In the genomic region with DNA sequence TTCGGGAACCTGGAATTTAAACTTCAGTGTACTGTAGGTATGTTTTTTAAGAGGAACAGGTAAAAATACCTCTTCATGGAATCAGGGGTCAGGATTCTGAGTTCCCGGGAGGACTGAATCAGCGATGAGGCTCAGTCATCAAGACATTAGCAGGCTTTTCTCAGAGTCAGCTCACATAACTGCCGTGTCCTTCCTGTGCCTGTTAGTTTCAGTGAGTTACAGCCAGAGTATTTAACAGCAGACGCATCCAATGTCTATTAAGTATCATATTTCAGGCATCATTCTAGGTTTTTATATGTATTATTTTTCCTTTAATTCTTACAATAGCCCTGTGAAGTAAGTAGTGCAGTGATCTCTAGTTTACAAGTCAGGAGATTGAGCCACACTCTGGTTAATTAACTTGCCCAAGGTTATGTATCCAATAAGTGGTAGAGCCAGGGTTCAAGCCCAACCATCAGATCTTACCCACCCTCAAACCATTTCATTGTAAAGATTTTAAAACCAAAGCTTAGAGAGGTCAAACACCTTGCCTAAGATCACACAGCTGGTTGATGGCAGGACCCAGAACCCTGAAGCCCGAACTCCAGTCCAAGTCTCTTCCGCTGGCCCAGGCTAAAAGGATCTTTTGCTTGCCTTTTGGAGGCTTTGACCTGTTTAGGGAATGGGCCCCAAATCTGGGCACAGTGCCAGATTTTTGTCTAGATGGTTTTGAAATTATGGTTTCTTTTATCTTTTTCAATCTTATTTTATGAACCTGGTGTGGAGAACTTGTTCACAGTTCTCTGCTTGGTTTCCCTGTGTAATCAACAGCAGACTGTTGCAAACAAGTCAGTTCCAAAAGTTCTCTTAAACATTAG, we compare ENCODE assay signal across 1 cellular context.
A peak's percentile ranks its signal among the peaks of the same experiment; 100 is the strongest.
TF ChIP-seq lines count a peak whose summit lies in the region.

No MANE protein-coding gene starts in this region.

TF ChIP-seq in HEK293, 187 proteins besides CTCF, POLR2A, EP300 and RAD21 (continued from another document):
- TF ChIP-seq WT1 (tag by site-specific recombination; IDR thresholded peaks at IDR 0.05): no peak
- no peak for TF ChIP-seq ZNF837 (tag by site-specific recombination; IDR thresholded peaks at IDR 0.05)
- no peak for TF ChIP-seq ZFHX2 (tag by site-specific recombination; conservative IDR thresholded peaks at IDR 0.05)
- no peak for TF ChIP-seq IKZF3 (tag by site-specific recombination; IDR thresholded peaks at IDR 0.05)
- TF ChIP-seq ZNF23 (tag by site-specific recombination; IDR thresholded peaks at IDR 0.05; ENCODE audit: borderline replicate concordance): no peak
- no peak for TF ChIP-seq ZNF175 (tag by site-specific recombination; IDR thresholded peaks at IDR 0.05)
- no peak for TF ChIP-seq ZNF571 (tag by site-specific recombination; IDR thresholded peaks at IDR 0.05)
- TF ChIP-seq, protein P1, sequence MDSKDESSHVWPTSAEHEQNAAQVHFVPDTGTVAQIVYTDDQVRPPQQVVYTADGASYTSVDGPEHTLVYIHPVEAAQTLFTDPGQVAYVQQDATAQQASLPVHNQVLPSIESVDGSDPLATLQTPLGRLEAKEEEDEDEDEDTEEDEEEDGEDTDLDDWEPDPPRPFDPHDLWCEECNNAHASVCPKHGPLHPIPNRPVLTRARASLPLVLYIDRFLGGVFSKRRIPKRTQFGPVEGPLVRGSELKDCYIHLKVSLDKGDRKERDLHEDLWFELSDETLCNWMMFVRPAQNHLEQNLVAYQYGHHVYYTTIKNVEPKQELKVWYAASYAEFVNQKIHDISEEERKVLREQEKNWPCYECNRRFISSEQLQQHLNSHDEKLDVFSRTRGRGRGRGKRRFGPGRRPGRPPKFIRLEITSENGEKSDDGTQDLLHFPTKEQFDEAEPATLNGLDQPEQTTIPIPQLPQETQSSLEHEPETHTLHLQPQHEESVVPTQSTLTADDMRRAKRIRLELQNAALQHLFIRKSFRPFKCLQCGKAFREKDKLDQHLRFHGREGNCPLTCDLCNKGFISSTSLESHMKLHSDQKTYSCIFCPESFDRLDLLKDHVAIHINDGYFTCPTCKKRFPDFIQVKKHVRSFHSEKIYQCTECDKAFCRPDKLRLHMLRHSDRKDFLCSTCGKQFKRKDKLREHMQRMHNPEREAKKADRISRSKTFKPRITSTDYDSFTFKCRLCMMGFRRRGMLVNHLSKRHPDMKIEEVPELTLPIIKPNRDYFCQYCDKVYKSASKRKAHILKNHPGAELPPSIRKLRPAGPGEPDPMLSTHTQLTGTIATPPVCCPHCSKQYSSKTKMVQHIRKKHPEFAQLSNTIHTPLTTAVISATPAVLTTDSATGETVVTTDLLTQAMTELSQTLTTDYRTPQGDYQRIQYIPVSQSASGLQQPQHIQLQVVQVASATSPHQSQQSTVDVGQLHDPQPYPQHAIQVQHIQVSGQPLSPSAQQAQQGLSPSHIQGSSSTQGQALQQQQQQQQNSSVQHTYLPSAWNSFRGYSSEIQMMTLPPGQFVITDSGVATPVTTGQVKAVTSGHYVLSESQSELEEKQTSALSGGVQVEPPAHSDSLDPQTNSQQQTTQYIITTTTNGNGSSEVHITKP (tag by site-specific recombination; IDR thresholded peaks at IDR 0.05): peak; percentile 72
- peak; percentile 64; the same call in 1 of the 2 replicates for TF ChIP-seq ZNF350 (tag by site-specific recombination; IDR thresholded peaks at IDR 0.05)
- TF ChIP-seq ZNF311 (tag by site-specific recombination; IDR thresholded peaks at IDR 0.05; ENCODE audit: borderline replicate concordance): no peak
- no peak for TF ChIP-seq ZNF140 (tag by site-specific recombination; IDR thresholded peaks at IDR 0.05)
- TF ChIP-seq, protein P2, sequence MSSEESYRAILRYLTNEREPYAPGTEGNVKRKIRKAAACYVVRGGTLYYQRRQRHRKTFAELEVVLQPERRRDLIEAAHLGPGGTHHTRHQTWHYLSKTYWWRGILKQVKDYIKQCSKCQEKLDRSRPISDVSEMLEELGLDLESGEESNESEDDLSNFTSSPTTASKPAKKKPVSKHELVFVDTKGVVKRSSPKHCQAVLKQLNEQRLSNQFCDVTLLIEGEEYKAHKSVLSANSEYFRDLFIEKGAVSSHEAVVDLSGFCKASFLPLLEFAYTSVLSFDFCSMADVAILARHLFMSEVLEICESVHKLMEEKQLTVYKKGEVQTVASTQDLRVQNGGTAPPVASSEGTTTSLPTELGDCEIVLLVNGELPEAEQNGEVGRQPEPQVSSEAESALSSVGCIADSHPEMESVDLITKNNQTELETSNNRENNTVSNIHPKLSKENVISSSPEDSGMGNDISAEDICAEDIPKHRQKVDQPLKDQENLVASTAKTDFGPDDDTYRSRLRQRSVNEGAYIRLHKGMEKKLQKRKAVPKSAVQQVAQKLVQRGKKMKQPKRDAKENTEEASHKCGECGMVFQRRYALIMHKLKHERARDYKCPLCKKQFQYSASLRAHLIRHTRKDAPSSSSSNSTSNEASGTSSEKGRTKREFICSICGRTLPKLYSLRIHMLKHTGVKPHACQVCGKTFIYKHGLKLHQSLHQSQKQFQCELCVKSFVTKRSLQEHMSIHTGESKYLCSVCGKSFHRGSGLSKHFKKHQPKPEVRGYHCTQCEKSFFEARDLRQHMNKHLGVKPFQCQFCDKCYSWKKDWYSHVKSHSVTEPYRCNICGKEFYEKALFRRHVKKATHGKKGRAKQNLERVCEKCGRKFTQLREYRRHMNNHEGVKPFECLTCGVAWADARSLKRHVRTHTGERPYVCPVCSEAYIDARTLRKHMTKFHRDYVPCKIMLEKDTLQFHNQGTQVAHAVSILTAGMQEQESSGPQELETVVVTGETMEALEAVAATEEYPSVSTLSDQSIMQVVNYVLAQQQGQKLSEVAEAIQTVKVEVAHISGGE (tag by site-specific recombination; conservative IDR thresholded peaks at IDR 0.05; ENCODE audit: low read depth): no peak
- no peak for TF ChIP-seq ZNF404 (tag by site-specific recombination; IDR thresholded peaks at IDR 0.05)
- TF ChIP-seq, protein P3, sequence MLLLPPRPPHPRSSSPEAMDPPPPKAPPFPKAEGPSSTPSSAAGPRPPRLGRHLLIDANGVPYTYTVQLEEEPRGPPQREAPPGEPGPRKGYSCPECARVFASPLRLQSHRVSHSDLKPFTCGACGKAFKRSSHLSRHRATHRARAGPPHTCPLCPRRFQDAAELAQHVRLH (tag by site-specific recombination; IDR thresholded peaks at IDR 0.05): no peak
- TF ChIP-seq ZNF146 (tag by site-specific recombination; IDR thresholded peaks at IDR 0.05): no peak
- TF ChIP-seq ZNF521 (tag by site-specific recombination; IDR thresholded peaks at IDR 0.05): no peak
- no peak for TF ChIP-seq ZNF169 (tag by site-specific recombination; IDR thresholded peaks at IDR 0.05)
- TF ChIP-seq ZNF292 (tag by site-specific recombination; IDR thresholded peaks at IDR 0.05; ENCODE audit: borderline replicate concordance, low read depth): no peak
TF ChIP-seq in HEK293: peak in this region for 22.
